ENCODE assay signal across 12 cellular contexts in the genomic region with DNA sequence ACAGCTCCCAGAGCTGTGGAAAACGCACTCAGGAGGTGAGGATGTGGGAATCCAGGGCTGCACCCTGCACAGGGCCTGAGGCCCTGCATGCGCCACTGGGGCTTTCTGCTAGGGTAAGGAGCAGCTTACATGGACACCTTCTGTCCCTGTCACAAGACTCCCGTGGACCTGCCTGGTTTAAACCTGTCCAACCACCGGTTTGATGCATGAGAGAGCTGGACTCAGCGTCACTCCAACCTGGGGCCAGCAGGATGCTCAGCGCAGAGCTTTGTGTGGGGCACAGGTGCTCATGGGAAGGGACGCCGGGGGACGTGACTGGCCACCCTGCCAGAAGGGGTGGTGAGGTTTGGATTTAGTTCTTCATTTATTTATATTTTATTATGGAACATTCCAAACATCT. TPM values are rescaled to one million over a fixed set of nuclear protein-coding genes. Genes with fewer than 3 reads are reported as not detected.
DNase-seq lines count a peak whose midpoint lies in the region; ATAC-seq and TF ChIP-seq lines count a peak whose summit lies in the region.
"Had no signal": no experiment of that assay in that cellular context is flagged by ENCODE, and none has a peak within 500 bp of the region (broad histone marks: within the 10 kb centered on the region; RNA-seq: fewer than 3 reads in every experiment).

No MANE protein-coding gene starts in this region.

- no peak overlapping the region for H3K23ac ChIP-seq in IMR-90 (ENCODE audit: low read depth, low read length)

- H3K4me2 ChIP-seq in IMR-90 (ENCODE audit: low read depth, low read length), result no peak overlapping the region

- H3K36me3 ChIP-seq in IMR-90 (ENCODE audit: control insufficient read depth, insufficient read depth, low read length), result no peaks in the 10 kb centered on the region

- CTCF ChIA-PET in IMR-90 (lab: Yijun Ruan, JAX), result no interaction called here
- CTCF ChIA-PET in activated B cell treated with CpG ODN at 0.5 μM for 24 hours (lab: Charles Lee), result no interaction called here
- CTCF ChIA-PET in CD4-positive, alpha-beta T cell (lab: Charles Lee), result no interaction called here

- H2AK9ac ChIP-seq in IMR-90 (replicated peaks; ENCODE audit: low read depth, low read length, poor library complexity), result no peak overlapping the region

- no peaks in the 10 kb centered on the region for H4K20me1 ChIP-seq in IMR-90 (ENCODE audit: insufficient read depth, low read length)

- no peak overlapping the region for H3K14ac ChIP-seq in IMR-90 (replicated peaks; ENCODE audit: low read depth, low read length)

- no peak overlapping the region for H3K56ac ChIP-seq in IMR-90 (ENCODE audit: extremely low read depth, insufficient read depth, low read length)

- dilution Hi-C loops in IMR-90 (cut with HindIII; ENCODE audit: low sequenced_read_pairs, unreplicated experiment), result no loop called here

- H3K27me3 ChIP-seq in IMR-90 (ENCODE audit: control insufficient read depth, insufficient read depth, low read length), result no peaks in the 10 kb centered on the region; the same call in 1 of the 2 replicates
- peaks cover 13% of the 10 kb centered on the region for H3K27me3 ChIP-seq in CD4-positive, alpha-beta T cell (ENCODE audit: control insufficient read depth, insufficient read depth, low read length)

- H4K5ac ChIP-seq in IMR-90 (ENCODE audit: low read depth, low read length), result no peak overlapping the region

- H3K27ac ChIP-seq in IMR-90 (ENCODE audit: insufficient read depth, low read length), result no peak overlapping the region
- no peak overlapping the region for H3K27ac ChIP-seq in CD4-positive, alpha-beta T cell (ENCODE audit: low read depth, low read length)

- H2BK15ac ChIP-seq in IMR-90 (ENCODE audit: low read depth, low read length), result no peak overlapping the region

- TF ChIP-seq RAD21 in IMR-90 (IDR thresholded peaks at IDR 0.05; ENCODE audit: low read length), result no peak

- H2BK20ac ChIP-seq in IMR-90 (ENCODE audit: low read depth, low read length), result no peak overlapping the region

- BruUV-seq in IMR-90 (replicated peaks; lab: Mats Ljungman, UMichigan), result no TSS peak

- H2BK120ac ChIP-seq in IMR-90 (ENCODE audit: low read depth, low read length), result no peak overlapping the region

- TF ChIP-seq CTCF in IMR-90 (conservative IDR thresholded peaks at IDR 0.05; ENCODE audit: low read depth, low read length), result no peak
- TF ChIP-seq CTCF in activated B cell treated with CpG ODN at 0.5 μM for 24 hours (IDR thresholded peaks at IDR 0.05), result no peak
- TF ChIP-seq CTCF in CD4-positive, alpha-beta T cell (IDR thresholded peaks at IDR 0.05), result no peak

- POLR2A ChIA-PET in IMR-90 (lab: Charles Lee; ENCODE audit: unreplicated experiment) (no interaction called here), activated B cell treated with CpG ODN at 0.5 μM for 24 hours (lab: Charles Lee) (no interaction called here)
- POLR2A ChIA-PET in CD4-positive, alpha-beta T cell (lab: Charles Lee), result no interaction called here

- peaks cover 2% of the 10 kb centered on the region for H3K4me1 Mint-ChIP-seq in activated B cell treated with CpG ODN at 0.5 μM for 24 hours
- peaks cover 12 to 13% of the 10 kb centered on the region in 2 donors for H3K4me1 Mint-ChIP-seq in stimulated activated naive B cell treated with anti-CD40 and anti-IgM and Interleukin-4, amounts not matched to agents 10 μg/mL and 1 μg/mL and 100 μg/mL, for 72 hours
- H3K4me1 Mint-ChIP-seq in CD4-positive, alpha-beta T cell (ENCODE audit: low read depth), result no peaks in the 10 kb centered on the region

- DNase-seq in IMR-90 (no peak), activated B cell treated with CpG ODN at 0.5 μM for 24 hours (peak; percentile 6), islet precursor cell (peak; percentile 46), kidney tubule cell (ENCODE audit: low spot score) (no peak)
- DNase-seq in stimulated activated naive B cell treated with anti-CD40 and anti-IgM and Interleukin-4, amounts not matched to agents 10 μg/mL and 1 μg/mL and 100 μg/mL, for 72 hours, result no peak
- DNase-seq in CD4-positive, alpha-beta T cell, result no peak
- DNase-seq: Caco-2, DMS153, NCI-H1092, NCI-H524, SHP77 had no signal

- H3K27me3 Mint-ChIP-seq in activated B cell treated with CpG ODN at 0.5 μM for 24 hours, result peaks cover 20% of the 10 kb centered on the region
- H3K27me3 Mint-ChIP-seq in stimulated activated naive B cell treated with anti-CD40 and anti-IgM and Interleukin-4, amounts not matched to agents 10 μg/mL and 1 μg/mL and 100 μg/mL, for 72 hours, result peaks cover 36 to 39% of the 10 kb centered on the region in 2 donors
- H3K27me3 Mint-ChIP-seq in CD4-positive, alpha-beta T cell, result peaks cover 26% of the 10 kb centered on the region

- H3K4me1 ChIP-seq in IMR-90 (ENCODE audit: control insufficient read depth, insufficient read depth, low read length), result peaks cover 1% of the 10 kb centered on the region; the same call in 1 of the 2 replicates
- H3K4me1 ChIP-seq: Caco-2 had no signal

- H4K91ac ChIP-seq in IMR-90 (ENCODE audit: insufficient read depth, low read depth, low read length), result no peak overlapping the region

- in situ Hi-C loops in IMR-90 (cut with MboI; ENCODE audit: low sequenced_read_pairs), result no loop called here

- no peak overlapping the region for H3K4me3 Mint-ChIP-seq in activated B cell treated with CpG ODN at 0.5 μM for 24 hours
- H3K4me3 Mint-ChIP-seq in stimulated activated naive B cell treated with anti-CD40 and anti-IgM and Interleukin-4, amounts not matched to agents 10 μg/mL and 1 μg/mL and 100 μg/mL, for 72 hours, result no peak overlapping the region
- no peak overlapping the region for H3K4me3 Mint-ChIP-seq in CD4-positive, alpha-beta T cell

- no peak overlapping the region for H2AK5ac ChIP-seq in IMR-90 (ENCODE audit: low read depth, low read length)

- no peaks in the 10 kb centered on the region for H3K36me3 Mint-ChIP-seq in activated B cell treated with CpG ODN at 0.5 μM for 24 hours (ENCODE audit: low read depth)
- H3K36me3 Mint-ChIP-seq in stimulated activated naive B cell treated with anti-CD40 and anti-IgM and Interleukin-4, amounts not matched to agents 10 μg/mL and 1 μg/mL and 100 μg/mL, for 72 hours, result no peaks in the 10 kb centered on the region
- H3K36me3 Mint-ChIP-seq in CD4-positive, alpha-beta T cell (ENCODE audit: low read depth), result no peaks in the 10 kb centered on the region

- no peak for ATAC-seq in IMR-90 (ENCODE audit: low read depth)
- ATAC-seq in activated B cell treated with CpG ODN at 0.5 μM for 24 hours (ENCODE audit: low read depth), result no peak
- ATAC-seq in stimulated activated naive B cell treated with anti-CD40 and anti-IgM and Interleukin-4, amounts not matched to agents 10 μg/mL and 1 μg/mL and 100 μg/mL, for 72 hours (replicated peaks), result no peak
- ATAC-seq in GM21367 (IDR thresholded peaks at IDR 0.05; ENCODE audit: unreplicated experiment), result no peak
- no peak for ATAC-seq in CD4-positive, alpha-beta T cell (ENCODE audit: poor library complexity)

- no peak overlapping the region for H3K27ac Mint-ChIP-seq in activated B cell treated with CpG ODN at 0.5 μM for 24 hours
- H3K27ac Mint-ChIP-seq in stimulated activated naive B cell treated with anti-CD40 and anti-IgM and Interleukin-4, amounts not matched to agents 10 μg/mL and 1 μg/mL and 100 μg/mL, for 72 hours, result peak overlapping the region; percentile 15
- no peak overlapping the region for H3K27ac Mint-ChIP-seq in CD4-positive, alpha-beta T cell

- no peak overlapping the region for H3K4me3 ChIP-seq in IMR-90 (ENCODE audit: insufficient read depth, low read depth, low read length)

- peak overlapping the region; percentile 14 for H2AFZ ChIP-seq in IMR-90 (replicated peaks; ENCODE audit: low read length, poor library complexity)

- no peak overlapping the region for H3K9ac ChIP-seq in IMR-90 (ENCODE audit: low read depth, low read length)

- WGBS in IMR-90 (ENCODE audit: extremely low coverage in 2 of 2, insufficient read length in 1 of 2), 2 experiments, result 94% methylated on average over 3 of the region's 9 CpGs; no CpG with 5 or more reads in 1 of the 2 experiments

- no peak overlapping the region for H3K18ac ChIP-seq in IMR-90 (ENCODE audit: low read depth, low read length)

- H3K9me3 Mint-ChIP-seq in activated B cell treated with CpG ODN at 0.5 μM for 24 hours, result no peaks in the 10 kb centered on the region
- no peaks in the 10 kb centered on the region for H3K9me3 Mint-ChIP-seq in stimulated activated naive B cell treated with anti-CD40 and anti-IgM and Interleukin-4, amounts not matched to agents 10 μg/mL and 1 μg/mL and 100 μg/mL, for 72 hours
- no peaks in the 10 kb centered on the region for H3K9me3 Mint-ChIP-seq in CD4-positive, alpha-beta T cell

- no peak overlapping the region for H3K4ac ChIP-seq in IMR-90 (ENCODE audit: low read depth, low read length)

- intact Hi-C loops in IMR-90 (cut with micrococcal nuclease), result no loop called here
- intact Hi-C loops in activated B cell treated with CpG ODN at 0.5 μM for 24 hours (cut with micrococcal nuclease), result no loop called here
- intact Hi-C loops in CD4-positive, alpha-beta T cell (cut with DNase I, micrococcal nuclease), result no loop called here

- no peak overlapping the region for H4K8ac ChIP-seq in IMR-90 (ENCODE audit: low read depth in 2 of 2, low read length in 2 of 2)

- no peaks in the 10 kb centered on the region for H3K79me1 ChIP-seq in IMR-90 (ENCODE audit: low read depth in 1 of 2, low read length in 2 of 2)

- no peak for TF ChIP-seq POLR2A in IMR-90 (IDR thresholded peaks at IDR 0.05; ENCODE audit: low read depth, low read length)

- H3K9me1 ChIP-seq in IMR-90 (ENCODE audit: insufficient read depth, low read length), result 0 out of 2 replicates have a peak, but pooled peaks cover 5% of the 10 kb centered on the region

- no peaks in the 10 kb centered on the region for H3K9me3 ChIP-seq in IMR-90 (ENCODE audit: control insufficient read depth, insufficient read depth, low read length)
- H3K9me3 ChIP-seq in CD4-positive, alpha-beta T cell (ENCODE audit: control insufficient read depth, low read length), result no peaks in the 10 kb centered on the region
- H3K9me3 ChIP-seq: Caco-2 had no signal

- no peak overlapping the region for H2BK5ac ChIP-seq in IMR-90 (ENCODE audit: low read depth, low read length, poor library complexity, severe bottlenecking)

TF ChIP-seq in IMR-90, 13 proteins besides CTCF, POLR2A, EP300 and RAD21 (continues in another document):
- TF ChIP-seq MAZ (IDR thresholded peaks at IDR 0.05; ENCODE audit: borderline replicate concordance, low read depth, low read length) (no peak), MAFK (IDR thresholded peaks at IDR 0.05; ENCODE audit: low read depth, low read length) (no peak), BHLHE40 (IDR thresholded peaks at IDR 0.05; ENCODE audit: low read depth, low read length) (no peak)

RNA-seq across cellular contexts. Expression of gene SNORC, which starts 24.2 kb away (rescaled TPM):
- total RNA-seq in IMR-90 (2012; rRNA removed), result under 0.01 and 0.28 TPM in 2 replicates
- 0.67 and 0.79 TPM in 2 replicates for polyA plus RNA-seq in IMR-90 (2012; rRNA removed)
- polyA plus RNA-seq in IMR-90 (2012; cell fraction: cytosol; rRNA removed), result 0.03 and 0.26 TPM in 2 replicates
- 5.9 and 8.0 TPM in 2 replicates for polyA plus RNA-seq in IMR-90 (2012; cell fraction: nucleus; rRNA removed; ENCODE audit: low replicate concordance)
- total RNA-seq in activated B cell treated with CpG ODN at 0.5 μM for 24 hours, result 0.88 and 2.1 TPM in 2 replicates
- total RNA-seq in CD4-positive, alpha-beta T cell, result 1 to 10 TPM; 1.2 TPM

Comparison
In these comparisons a context has a peak if more than half of its experiments do, and no peak if none do; other contexts are left out.
1. DNase-seq: peak in activated B cell treated with CpG ODN at 0.5 μM for 24 hours (single experiment) and islet precursor cell (single experiment); none in IMR-90 (single experiment), stimulated activated naive B cell treated with anti-CD40 and anti-IgM and Interleukin-4, amounts not matched to agents 10 μg/mL and 1 μg/mL and 100 μg/mL, for 72 hours (single experiment), CD4-positive, alpha-beta T cell (0 of 10) and kidney tubule cell (single experiment).